In genomic region chr4:123849495-123849894, GRCh38 we compare ENCODE assay signal across 19 cellular contexts.
"Had no signal": no experiment of that assay in that cellular context is flagged by ENCODE, and none has a peak within 500 bp of the region (broad histone marks: within the 10 kb centered on the region; RNA-seq: fewer than 3 reads in every experiment).

No MANE protein-coding gene starts in this region.

- H3K36me3 ChIP-seq: brain microvascular endothelial cell, ovary, sigmoid colon, tibial artery had no signal

- H3K27ac ChIP-seq: brain microvascular endothelial cell, dorsolateral prefrontal cortex, epithelial cell of prostate, ovary, tibial artery had no signal

- H3K4me1 ChIP-seq: sigmoid colon, tibial artery had no signal

- H3K9me3 ChIP-seq: ovary, sigmoid colon, tibial artery had no signal

- DNase-seq: activated CD4-positive, alpha-beta T cell treated with anti-CD3 and anti-CD28 coated beads, Interleukin-2, amount 10 ng/mL, durations not matched to agents 7 days and 5 days; activated CD8-positive, alpha-beta T cell treated with anti-CD3 and anti-CD28 coated beads, Interleukin-2, amount 10 ng/mL, durations not matched to agents 7 days and 5 days; activated naive CD4-positive, alpha-beta T cell treated with anti-CD3 and anti-CD28 coated beads for 36 hours; activated T-cell treated with anti-CD3 and anti-CD28 coated beads, Interleukin-2, amount 50 U/mL, for 24 hours; aorta; brain microvascular endothelial cell; central memory CD4-positive, alpha-beta T cell; dorsolateral prefrontal cortex; foreskin melanocyte; head of caudate nucleus; ovary; sigmoid colon; stimulated activated CD8-positive, alpha-beta memory T cell treated with anti-CD3 and anti-CD28 coated beads, Interleukin-4, amount 100 ng/mL, for 48 hours; stimulated activated naive CD4-positive, alpha-beta T cell treated with Interleukin-2 at 50 U/mL for 16 hours; T-helper 1 cell; T-helper 9 cell; tibial artery had no signal

- H3K4me3 ChIP-seq: dorsolateral prefrontal cortex, ovary, sigmoid colon, tibial artery had no signal

- ATAC-seq: activated CD4-positive, CD25-positive, alpha-beta regulatory T cell treated with anti-CD3 and anti-CD28 coated beads, Interleukin-2, amount 50 U/mL, for 24 hours; activated CD8-positive, alpha-beta T cell treated with anti-CD3 and anti-CD28 coated beads, Interleukin-2, amount 10 ng/mL, durations not matched to agents 7 days and 5 days had no signal

- H3K27me3 ChIP-seq: brain microvascular endothelial cell, dorsolateral prefrontal cortex, ovary, sigmoid colon, tibial artery had no signal
